ENCODE assay signal across 25 cellular contexts in the genomic region with DNA sequence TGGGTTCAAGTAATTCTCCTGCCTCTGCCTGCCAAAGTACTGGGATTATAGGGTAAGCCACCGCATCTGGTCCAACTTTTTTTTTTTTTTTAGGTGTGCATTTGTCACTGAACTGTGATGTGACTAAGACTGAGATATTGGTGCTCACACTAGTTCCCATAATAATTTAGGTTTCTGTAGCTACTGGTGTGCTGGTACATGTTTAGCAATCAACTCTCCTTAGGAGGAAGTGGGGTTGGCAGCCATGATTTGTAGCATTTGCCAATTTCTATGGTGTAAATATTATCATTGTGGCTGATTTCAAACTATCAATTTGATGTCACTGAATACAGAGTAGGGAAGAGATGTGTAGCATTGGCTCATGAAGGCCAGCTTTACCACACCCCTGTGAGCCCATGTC.
"Had no signal": no experiment of that assay in that cellular context is flagged by ENCODE, and none has a peak within 500 bp of the region (broad histone marks: within the 10 kb centered on the region; RNA-seq: fewer than 3 reads in every experiment).

No MANE protein-coding gene starts in this region.

- ATAC-seq: activated CD4-positive, alpha-beta T cell treated with anti-CD3 and anti-CD28 coated beads for 36 hours; left ventricle myocardium superior; right lobe of liver had no signal

- H3K4me3 Mint-ChIP-seq: activated B cell treated with CpG ODN at 0.5 μM for 24 hours; activated CD4-positive, alpha-beta T cell treated with anti-CD3 and anti-CD28 coated beads for 36 hours; activated naive CD4-positive, alpha-beta T cell treated with anti-CD3 and anti-CD28 coated beads, Interleukin-2, amount 10 ng/mL, durations not matched to agents 7 days and 5 days; activated naive CD8-positive, alpha-beta T cell treated with anti-CD3 and anti-CD28 coated beads, Interleukin-2, amount 10 ng/mL, durations not matched to agents 7 days and 5 days; brain; mesothelial cell of epicardium; naive B cell; stimulated activated naive CD8-positive, alpha-beta T cell treated with anti-CD3 and anti-CD28 coated beads, Interleukin-15, Interleukin-2, amounts not matched to agents 100 ng/mL and 50 ng/mL, for 24 hours; T-helper 2 cell treated with Interferon-gamma antibody and Interleukin-4, amounts not matched to agents 5 μg/mL and 100 μg/mL, for 36 hours had no signal

- H3K27me3 ChIP-seq: ascending aorta, cardiac muscle cell, colonic mucosa, ovary, right lobe of liver, upper lobe of left lung, vagina had no signal

- H3K9me3 ChIP-seq: ascending aorta, colonic mucosa, ovary, right lobe of liver, upper lobe of left lung, vagina had no signal

- H3K4me1 Mint-ChIP-seq: activated B cell treated with CpG ODN at 0.5 μM for 24 hours; activated CD4-positive, alpha-beta T cell treated with anti-CD3 and anti-CD28 coated beads for 36 hours; activated naive CD4-positive, alpha-beta T cell treated with anti-CD3 and anti-CD28 coated beads, Interleukin-2, amount 10 ng/mL, durations not matched to agents 7 days and 5 days; activated naive CD8-positive, alpha-beta T cell treated with anti-CD3 and anti-CD28 coated beads, Interleukin-2, amount 10 ng/mL, durations not matched to agents 7 days and 5 days; brain; mesothelial cell of epicardium; naive B cell had no signal

- H3K27me3 Mint-ChIP-seq: activated B cell treated with CpG ODN at 0.5 μM for 24 hours; activated naive CD4-positive, alpha-beta T cell treated with anti-CD3 and anti-CD28 coated beads, Interleukin-2, amount 10 ng/mL, durations not matched to agents 7 days and 5 days; activated naive CD8-positive, alpha-beta T cell treated with anti-CD3 and anti-CD28 coated beads, Interleukin-2, amount 10 ng/mL, durations not matched to agents 7 days and 5 days; brain; progenitor cell of endocrine pancreas; stimulated activated naive CD8-positive, alpha-beta T cell treated with anti-CD3 and anti-CD28 coated beads, Interleukin-15, Interleukin-2, amounts not matched to agents 100 ng/mL and 50 ng/mL, for 24 hours had no signal

- DNase-seq: activated B cell treated with CpG ODN at 0.5 μM for 24 hours; activated CD4-positive, alpha-beta T cell treated with anti-CD3 and anti-CD28 coated beads for 36 hours; activated CD4-positive, alpha-beta T cell treated with anti-CD3 and anti-CD28 coated beads, Interleukin-2, amount 50 U/mL, for 4 hours; activated gamma-delta T cell; activated naive CD4-positive, alpha-beta T cell treated with anti-CD3 and anti-CD28 coated beads, Interleukin-2, amount 10 ng/mL, durations not matched to agents 7 days and 5 days; activated naive CD8-positive, alpha-beta T cell treated with anti-CD3 and anti-CD28 coated beads, Interleukin-2, amount 10 ng/mL, durations not matched to agents 7 days and 5 days; cerebellar nuclear complex; colonic mucosa; effector CD8-positive, alpha-beta T cell; left ventricle myocardium superior; naive B cell; ovary; right lobe of liver; stimulated activated CD4-positive, alpha-beta T cell treated with anti-CD3 and anti-CD28 coated beads, Interleukin-4, amount 100 ng/mL, for 1 hour; substantia nigra; upper lobe of left lung had no signal

- H3K36me3 Mint-ChIP-seq: activated naive CD4-positive, alpha-beta T cell treated with anti-CD3 and anti-CD28 coated beads, Interleukin-2, amount 10 ng/mL, durations not matched to agents 7 days and 5 days; activated naive CD8-positive, alpha-beta T cell treated with anti-CD3 and anti-CD28 coated beads, Interleukin-2, amount 10 ng/mL, durations not matched to agents 7 days and 5 days; brain; mesothelial cell of epicardium; naive B cell had no signal

- H3K4me3 ChIP-seq: ascending aorta, cardiac muscle cell, colonic mucosa, ovary, right lobe of liver, upper lobe of left lung, vagina had no signal

- H3K4me1 ChIP-seq: ascending aorta, colonic mucosa, right lobe of liver, upper lobe of left lung, vagina had no signal

- H3K9me3 Mint-ChIP-seq: activated B cell treated with CpG ODN at 0.5 μM for 24 hours; activated naive CD4-positive, alpha-beta T cell treated with anti-CD3 and anti-CD28 coated beads, Interleukin-2, amount 10 ng/mL, durations not matched to agents 7 days and 5 days; activated naive CD8-positive, alpha-beta T cell treated with anti-CD3 and anti-CD28 coated beads, Interleukin-2, amount 10 ng/mL, durations not matched to agents 7 days and 5 days; naive B cell; T-helper 2 cell treated with Interferon-gamma antibody and Interleukin-4, amounts not matched to agents 5 μg/mL and 100 μg/mL, for 36 hours had no signal

- H3K27ac ChIP-seq: ascending aorta, cardiac muscle cell, colonic mucosa, epithelial cell of prostate, ovary, right lobe of liver, upper lobe of left lung, vagina had no signal

- H3K27ac Mint-ChIP-seq: activated B cell treated with CpG ODN at 0.5 μM for 24 hours; activated CD4-positive, alpha-beta T cell treated with anti-CD3 and anti-CD28 coated beads for 36 hours; activated naive CD4-positive, alpha-beta T cell treated with anti-CD3 and anti-CD28 coated beads, Interleukin-2, amount 10 ng/mL, durations not matched to agents 7 days and 5 days; activated naive CD8-positive, alpha-beta T cell treated with anti-CD3 and anti-CD28 coated beads, Interleukin-2, amount 10 ng/mL, durations not matched to agents 7 days and 5 days; brain; mesothelial cell of epicardium; naive B cell; progenitor cell of endocrine pancreas; stimulated activated naive CD8-positive, alpha-beta T cell treated with anti-CD3 and anti-CD28 coated beads, Interleukin-15, Interleukin-2, amounts not matched to agents 100 ng/mL and 50 ng/mL, for 24 hours; T-helper 2 cell treated with Interferon-gamma antibody and Interleukin-4, amounts not matched to agents 5 μg/mL and 100 μg/mL, for 36 hours had no signal

- H3K36me3 ChIP-seq: ascending aorta, cardiac muscle cell, colonic mucosa, ovary, right lobe of liver, upper lobe of left lung, vagina had no signal
